ENCODE assay signal across 1 cellular context in genomic region chr5:135997936-135998335, GRCh38.
TF ChIP-seq lines count a peak whose summit lies in the region.

No MANE protein-coding gene starts in this region.

TF ChIP-seq in H1, 55 proteins besides CTCF, POLR2A, EP300 and RAD21:
- TF ChIP-seq NANOG (IDR thresholded peaks at IDR 0.05; ENCODE audit: insufficient read depth, low read depth, low read length, poor library complexity, severe bottlenecking) (no peak), BRCA1 (IDR thresholded peaks at IDR 0.05; ENCODE audit: low read depth, low read length) (no peak), BCL11A (IDR thresholded peaks at IDR 0.05; ENCODE audit: low read depth in 2 of 2, low read length in 2 of 2) (no peak), EZH2 (IDR thresholded peaks at IDR 0.05; ENCODE audit: low read depth, low read length, severe bottlenecking) (no peak), SIN3A (conservative IDR thresholded peaks at IDR 0.05 in 1 of 2, IDR thresholded peaks at IDR 0.05 in 1 of 2; ENCODE audit: low read depth in 1 of 2, low read length in 2 of 2) (no peak), RFX5 (IDR thresholded peaks at IDR 0.05; ENCODE audit: borderline replicate concordance, low read depth, low read length) (no peak), TEAD4 (IDR thresholded peaks at IDR 0.05; ENCODE audit: low read depth, low read length) (no peak), SP1 (IDR thresholded peaks at IDR 0.05; ENCODE audit: low read depth, low read length) (no peak), RBBP5 (IDR thresholded peaks at IDR 0.05; ENCODE audit: borderline replicate concordance, low read depth, low read length) (no peak), KDM4A (IDR thresholded peaks at IDR 0.05; ENCODE audit: low read depth, low read length, severe bottlenecking) (no peak), RXRA (IDR thresholded peaks at IDR 0.05; ENCODE audit: insufficient read depth, low read depth, low read length) (no peak), TBP (IDR thresholded peaks at IDR 0.05; ENCODE audit: low read depth, low read length) (no peak), CEBPB (IDR thresholded peaks at IDR 0.05; ENCODE audit: low read depth, low read length) (no peak), HDAC2 (IDR thresholded peaks at IDR 0.05; ENCODE audit: borderline replicate concordance in 1 of 2, low read depth in 2 of 2, low read length in 2 of 2) (no peak), SIX5 (IDR thresholded peaks at IDR 0.05; ENCODE audit: low read depth, low read length) (no peak), EGR1 (IDR thresholded peaks at IDR 0.05; ENCODE audit: borderline replicate concordance, low read depth, low read length) (no peak)
